Comparison of ENCODE assay signal across 23 cellular contexts in the genomic region with DNA sequence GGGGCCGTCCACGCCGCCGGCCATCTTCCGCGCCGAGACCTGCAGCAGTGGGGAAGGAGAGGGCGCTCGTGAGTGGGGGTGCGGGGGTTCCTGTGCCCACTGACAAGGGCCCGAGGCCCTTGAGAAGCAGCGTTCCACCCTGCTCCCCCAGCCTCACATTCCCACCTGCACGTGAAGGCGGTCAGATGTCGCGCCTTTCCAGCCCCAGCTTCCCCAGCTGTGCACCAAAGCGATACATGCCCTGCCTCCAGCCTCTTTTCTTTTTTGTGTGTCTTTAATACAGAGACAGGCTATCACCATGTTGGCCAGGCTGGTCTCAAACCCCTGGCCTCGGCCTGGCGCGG.
DNase-seq lines count a peak whose midpoint lies in the region; ATAC-seq and TF ChIP-seq lines count a peak whose summit lies in the region.
"Had no signal": no experiment of that assay in that cellular context is flagged by ENCODE, and none has a peak within 500 bp of the region (broad histone marks: within the 10 kb centered on the region; RNA-seq: fewer than 3 reads in every experiment).

No MANE protein-coding gene starts in this region.

- H3K27ac ChIP-seq in RWPE2 (ENCODE audit: poor library complexity, severe bottlenecking), result no peak overlapping the region
- H3K27ac ChIP-seq in mucosa of rectum (ENCODE audit: low read depth in 2 of 2, low read length in 2 of 2), result peak overlapping the region; percentile 93 to 96
- H3K27ac ChIP-seq: 22Rv1, HL-60, SJSA1 had no signal

- H3K36me3 Mint-ChIP-seq in activated T-cell treated with anti-CD3 and anti-CD28 coated beads, Interleukin-2, amount 50 U/mL, for 24 hours (ENCODE audit: low read depth), result peaks cover 66% of the 10 kb centered on the region

- no peak for DNase-seq in activated T-cell treated with anti-CD3 and anti-CD28 coated beads, Interleukin-2, amount 50 U/mL, for 24 hours
- DNase-seq in activated T-cell treated with anti-CD3 and anti-CD28 coated beads for 4 hours, result no peak
- DNase-seq in RWPE2 (ENCODE audit: low spot score), result peak; percentile 54
- DNase-seq in erythroblast (lab: John Stamatoyannopoulos, UW), result no peak
- no peak for DNase-seq in DMS79 treated with DMSO at 0.1 percent for 48 hours (lab: John Stamatoyannopoulos, UW)
- DNase-seq in middle frontal gyrus (ENCODE audit: extremely low spot score, low spot score), result no peak
- DNase-seq: Calu3; DND-41; H7; KBM-7; NCI-H1105 treated with DMSO at 0.1 percent for 48 hours; NCI-H2029; NCI-H446 treated with DMSO at 0.1 percent for 48 hours; NCI-H526; NCI-H82; NK-92 treated with Interleukin-12 subunit alpha and Interleukin-12 subunit beta, amount 100 ng/mL, for 24 hours; PC-3; Right ventricle myocardium superior had no signal

- H3K4me3 ChIP-seq in RWPE2 (ENCODE audit: severe bottlenecking) (no peak overlapping the region), mucosa of rectum (ENCODE audit: low read length in 2 of 2) (no peak overlapping the region)
- H3K4me3 ChIP-seq: SJSA1 had no signal

- H3K4me1 ChIP-seq in RWPE2 (ENCODE audit: insufficient read depth, poor library complexity, severe bottlenecking), result peaks cover 42% of the 10 kb centered on the region
- peaks cover 56 to 67% of the 10 kb centered on the region in 2 donors for H3K4me1 ChIP-seq in mucosa of rectum (ENCODE audit: control insufficient read depth in 2 of 2, insufficient read depth in 2 of 2, low read length in 2 of 2)

- H3K27me3 Mint-ChIP-seq in activated T-cell treated with anti-CD3 and anti-CD28 coated beads, Interleukin-2, amount 50 U/mL, for 24 hours, result no peaks in the 10 kb centered on the region
- H3K27me3 Mint-ChIP-seq: B cell had no signal

- H3K9me3 ChIP-seq in RWPE2 (ENCODE audit: severe bottlenecking) (no peaks in the 10 kb centered on the region), mucosa of rectum (ENCODE audit: control insufficient read depth in 2 of 2, low read length in 2 of 2) (no peaks in the 10 kb centered on the region)
- H3K9me3 ChIP-seq: SJSA1 had no signal

- H3K4me3 Mint-ChIP-seq in activated T-cell treated with anti-CD3 and anti-CD28 coated beads, Interleukin-2, amount 50 U/mL, for 24 hours, result no peak overlapping the region
- H3K4me3 Mint-ChIP-seq: B cell had no signal

- H3K4me1 Mint-ChIP-seq in activated T-cell treated with anti-CD3 and anti-CD28 coated beads, Interleukin-2, amount 50 U/mL, for 24 hours (ENCODE audit: low read depth), result peaks cover 55% of the 10 kb centered on the region

- H3K27ac Mint-ChIP-seq in activated T-cell treated with anti-CD3 and anti-CD28 coated beads, Interleukin-2, amount 50 U/mL, for 24 hours, result peak overlapping the region; percentile 26
- H3K27ac Mint-ChIP-seq: B cell had no signal

- H3K27me3 ChIP-seq in RWPE2 (ENCODE audit: insufficient read depth, poor library complexity, severe bottlenecking) (no peaks in the 10 kb centered on the region), mucosa of rectum (ENCODE audit: control insufficient read depth in 2 of 2, insufficient read depth in 2 of 2, low read length in 2 of 2) (no peaks in the 10 kb centered on the region)
- H3K27me3 ChIP-seq: SJSA1 had no signal

- ATAC-seq in RWPE2 (ENCODE audit: low read depth), result no peak
- ATAC-seq: PC-3 had no signal

- TF ChIP-seq POLR2A in erythroblast (IDR thresholded peaks at IDR 0.05; ENCODE audit: low read length), result no peak

- no peaks in the 10 kb centered on the region for H3K9me3 Mint-ChIP-seq in activated T-cell treated with anti-CD3 and anti-CD28 coated beads, Interleukin-2, amount 50 U/mL, for 24 hours

- H3K36me3 ChIP-seq in RWPE2 (ENCODE audit: low read depth) (peaks cover 58% of the 10 kb centered on the region), mucosa of rectum (ENCODE audit: control insufficient read depth in 2 of 2, insufficient read depth in 2 of 2, low read length in 2 of 2) (peaks cover 36 to 38% of the 10 kb centered on the region in 2 donors)

- peak overlapping the region in 1 of 2 donors; percentile 2 for H3K9ac ChIP-seq in mucosa of rectum (ENCODE audit: low read depth in 1 of 2, low read length in 2 of 2)

- TF ChIP-seq CTCF in RWPE2 (IDR thresholded peaks at IDR 0.05; ENCODE audit: poor library complexity, severe bottlenecking), result no peak
